In genomic region chr9:109797006-109797405, GRCh38 we compare ENCODE assay signal across 15 cellular contexts. TPM values are rescaled to one million over a fixed set of nuclear protein-coding genes. Genes with fewer than 3 reads are reported as not detected.
DNase-seq lines count a peak whose midpoint lies in the region; ATAC-seq and TF ChIP-seq lines count a peak whose summit lies in the region.
"Had no signal": no experiment of that assay in that cellular context is flagged by ENCODE, and none has a peak within 500 bp of the region (broad histone marks: within the 10 kb centered on the region; RNA-seq: fewer than 3 reads in every experiment).

No MANE protein-coding gene starts in this region.

- no peak for TF ChIP-seq POLR2A in IMR-90 (IDR thresholded peaks at IDR 0.05; ENCODE audit: low read depth, low read length)

- H2AK9ac ChIP-seq in IMR-90 (replicated peaks; ENCODE audit: low read depth, low read length, poor library complexity), result no peak overlapping the region

- H3K9me3 Mint-ChIP-seq in stimulated activated naive B cell treated with anti-CD40 and anti-IgM and Interleukin-4, amounts not matched to agents 10 μg/mL and 1 μg/mL and 100 μg/mL, for 72 hours, result no peaks in the 10 kb centered on the region
- H3K9me3 Mint-ChIP-seq in activated CD4-positive, alpha-beta memory T cell treated with anti-CD3 and anti-CD28 coated beads, Interleukin-2, amount 10 ng/mL, durations not matched to agents 7 days and 5 days, result no peaks in the 10 kb centered on the region
- H3K9me3 Mint-ChIP-seq: CD8-positive, alpha-beta memory T cell; GM23338 had no signal

- no peak overlapping the region for H3K56ac ChIP-seq in IMR-90 (ENCODE audit: extremely low read depth, insufficient read depth, low read length)

- dilution Hi-C loops in IMR-90 (cut with HindIII; ENCODE audit: low sequenced_read_pairs, unreplicated experiment), result no loop called here

- peak overlapping the region; percentile 63 for H3K14ac ChIP-seq in IMR-90 (replicated peaks; ENCODE audit: low read depth, low read length)

- no peak overlapping the region for H4K5ac ChIP-seq in IMR-90 (ENCODE audit: low read depth, low read length)

- H4K91ac ChIP-seq in IMR-90 (ENCODE audit: insufficient read depth, low read depth, low read length), result no peak overlapping the region

- no peak overlapping the region for H3K4me3 Mint-ChIP-seq in stimulated activated naive B cell treated with anti-CD40 and anti-IgM and Interleukin-4, amounts not matched to agents 10 μg/mL and 1 μg/mL and 100 μg/mL, for 72 hours
- no peak overlapping the region for H3K4me3 Mint-ChIP-seq in activated CD4-positive, alpha-beta memory T cell treated with anti-CD3 and anti-CD28 coated beads, Interleukin-2, amount 10 ng/mL, durations not matched to agents 7 days and 5 days
- H3K4me3 Mint-ChIP-seq: CD8-positive, alpha-beta memory T cell; GM23338 had no signal

- H3K9ac ChIP-seq in IMR-90 (ENCODE audit: low read depth, low read length), result no peak overlapping the region
- H3K9ac ChIP-seq: BLaER1 had no signal

- no peak overlapping the region for H3K18ac ChIP-seq in IMR-90 (ENCODE audit: low read depth, low read length)

- DNase-seq in left ventricle myocardium inferior (no peak), left ventricle myocardium superior (no peak), IMR-90 (no peak)
- DNase-seq in stimulated activated naive B cell treated with anti-CD40 and anti-IgM and Interleukin-4, amounts not matched to agents 10 μg/mL and 1 μg/mL and 100 μg/mL, for 72 hours, result no peak
- DNase-seq in activated CD4-positive, alpha-beta memory T cell treated with anti-CD3 and anti-CD28 coated beads, Interleukin-2, amount 10 ng/mL, durations not matched to agents 7 days and 5 days, result no peak
- no peak for DNase-seq in effector CD4-positive, alpha-beta T cell
- DNase-seq: 8988T; AML-193; Caco-2; CD8-positive, alpha-beta memory T cell; H7 had no signal

- H2AFZ ChIP-seq in IMR-90 (replicated peaks; ENCODE audit: low read length, poor library complexity), result no peak overlapping the region
- H2AFZ ChIP-seq: GM23338 had no signal

- H3K36me3 ChIP-seq in left ventricle myocardium inferior (no peaks in the 10 kb centered on the region), IMR-90 (ENCODE audit: control insufficient read depth, insufficient read depth, low read length) (no peaks in the 10 kb centered on the region)
- H3K36me3 ChIP-seq: BLaER1 had no signal

- H3K4me3 ChIP-seq in left ventricle myocardium inferior, result no peak overlapping the region
- no peak overlapping the region for H3K4me3 ChIP-seq in IMR-90 (ENCODE audit: insufficient read depth, low read depth, low read length)
- H3K4me3 ChIP-seq: BLaER1, GM23338 had no signal

- H3K27me3 ChIP-seq in left ventricle myocardium inferior (ENCODE audit: low read depth) (no peaks in the 10 kb centered on the region), IMR-90 (ENCODE audit: control insufficient read depth, insufficient read depth, low read length) (no peaks in the 10 kb centered on the region)
- H3K27me3 ChIP-seq: BLaER1 had no signal

- peak overlapping the region; percentile 7; the same call in 1 of the 2 replicates for H3K4ac ChIP-seq in IMR-90 (ENCODE audit: low read depth, low read length)

- no peaks in the 10 kb centered on the region for H3K36me3 Mint-ChIP-seq in stimulated activated naive B cell treated with anti-CD40 and anti-IgM and Interleukin-4, amounts not matched to agents 10 μg/mL and 1 μg/mL and 100 μg/mL, for 72 hours
- no peaks in the 10 kb centered on the region for H3K36me3 Mint-ChIP-seq in activated CD4-positive, alpha-beta memory T cell treated with anti-CD3 and anti-CD28 coated beads, Interleukin-2, amount 10 ng/mL, durations not matched to agents 7 days and 5 days (ENCODE audit: low read depth)
- H3K36me3 Mint-ChIP-seq: CD8-positive, alpha-beta memory T cell had no signal

- no peak overlapping the region for H2BK120ac ChIP-seq in IMR-90 (ENCODE audit: low read depth, low read length)

- 0 out of 2 replicates have a peak overlapping the region, but pooled peaks have one; percentile 13 for H2AK5ac ChIP-seq in IMR-90 (ENCODE audit: low read depth, low read length)

- H2BK15ac ChIP-seq in IMR-90 (ENCODE audit: low read depth, low read length), result no peak overlapping the region

- H2BK5ac ChIP-seq in IMR-90 (ENCODE audit: low read depth, low read length, poor library complexity, severe bottlenecking), result no peak overlapping the region

- intact Hi-C loops in left ventricle myocardium inferior (cut with micrococcal nuclease), result no loop called here
- intact Hi-C loops in left ventricle myocardium superior (cut with micrococcal nuclease), result no loop called here
- intact Hi-C loops in IMR-90 (cut with micrococcal nuclease), result no loop called here

- H3K79me1 ChIP-seq in IMR-90 (ENCODE audit: low read depth in 1 of 2, low read length in 2 of 2), result peaks cover 38 to 77% of the 10 kb centered on the region in 2 experiments

- H2BK20ac ChIP-seq in IMR-90 (ENCODE audit: low read depth, low read length), result no peak overlapping the region

- peaks cover 6 to 11% of the 10 kb centered on the region in 2 donors for H3K27me3 Mint-ChIP-seq in stimulated activated naive B cell treated with anti-CD40 and anti-IgM and Interleukin-4, amounts not matched to agents 10 μg/mL and 1 μg/mL and 100 μg/mL, for 72 hours
- H3K27me3 Mint-ChIP-seq in activated CD4-positive, alpha-beta memory T cell treated with anti-CD3 and anti-CD28 coated beads, Interleukin-2, amount 10 ng/mL, durations not matched to agents 7 days and 5 days, result peaks cover 11% of the 10 kb centered on the region

- peak overlapping the region; percentile 26 for H3K27ac Mint-ChIP-seq in stimulated activated naive B cell treated with anti-CD40 and anti-IgM and Interleukin-4, amounts not matched to agents 10 μg/mL and 1 μg/mL and 100 μg/mL, for 72 hours
- H3K27ac Mint-ChIP-seq in activated CD4-positive, alpha-beta memory T cell treated with anti-CD3 and anti-CD28 coated beads, Interleukin-2, amount 10 ng/mL, durations not matched to agents 7 days and 5 days, result no peak overlapping the region
- H3K27ac Mint-ChIP-seq: CD8-positive, alpha-beta memory T cell; GM23338 had no signal

- H3K4me1 Mint-ChIP-seq in stimulated activated naive B cell treated with anti-CD40 and anti-IgM and Interleukin-4, amounts not matched to agents 10 μg/mL and 1 μg/mL and 100 μg/mL, for 72 hours, result peaks cover 0 to 3% of the 10 kb centered on the region in 2 donors
- H3K4me1 Mint-ChIP-seq in activated CD4-positive, alpha-beta memory T cell treated with anti-CD3 and anti-CD28 coated beads, Interleukin-2, amount 10 ng/mL, durations not matched to agents 7 days and 5 days, result no peaks in the 10 kb centered on the region
- H3K4me1 Mint-ChIP-seq: CD8-positive, alpha-beta memory T cell; GM23338 had no signal

- TF ChIP-seq RAD21 in IMR-90 (IDR thresholded peaks at IDR 0.05; ENCODE audit: low read length), result no peak

- H3K4me2 ChIP-seq in IMR-90 (ENCODE audit: low read depth, low read length), result no peak overlapping the region
- H3K4me2 ChIP-seq: BLaER1, GM23338 had no signal

- no CpG with 5 or more reads among the region's 3 CpGs for WGBS in IMR-90 (ENCODE audit: extremely low coverage in 2 of 2, insufficient read length in 1 of 2), 2 experiments

- ATAC-seq in left ventricle myocardium superior (no peak), GM18868 (IDR thresholded peaks at IDR 0.05; ENCODE audit: unreplicated experiment) (peak; percentile 74), IMR-90 (ENCODE audit: low read depth) (no peak), GM19452 (IDR thresholded peaks at IDR 0.05; ENCODE audit: unreplicated experiment) (no peak)
- ATAC-seq in stimulated activated naive B cell treated with anti-CD40 and anti-IgM and Interleukin-4, amounts not matched to agents 10 μg/mL and 1 μg/mL and 100 μg/mL, for 72 hours (replicated peaks), result peak; percentile 72 to 74
- ATAC-seq: GM23338 had no signal

- H4K8ac ChIP-seq in IMR-90 (ENCODE audit: low read depth in 2 of 2, low read length in 2 of 2), result no peak overlapping the region

- H3K4me1 ChIP-seq in left ventricle myocardium inferior (peaks cover 85% of the 10 kb centered on the region), IMR-90 (ENCODE audit: control insufficient read depth, insufficient read depth, low read length) (peaks cover 24% of the 10 kb centered on the region)
- H3K4me1 ChIP-seq: BLaER1 had no signal

- peaks cover 19% of the 10 kb centered on the region; the same call in 1 of the 2 replicates for H4K20me1 ChIP-seq in IMR-90 (ENCODE audit: insufficient read depth, low read length)
- H4K20me1 ChIP-seq: BLaER1 had no signal

- POLR2A ChIA-PET in IMR-90 (lab: Charles Lee; ENCODE audit: unreplicated experiment), result no interaction called here
- POLR2A ChIA-PET in activated CD4-positive, alpha-beta memory T cell treated with anti-CD3 and anti-CD28 coated beads, Interleukin-2, amount 10 ng/mL, durations not matched to agents 7 days and 5 days (lab: Charles Lee), result no interaction called here

- no peaks in the 10 kb centered on the region for H3K9me3 ChIP-seq in left ventricle myocardium inferior (replicated peaks)
- no peaks in the 10 kb centered on the region for H3K9me3 ChIP-seq in IMR-90 (ENCODE audit: control insufficient read depth, insufficient read depth, low read length)
- H3K9me3 ChIP-seq: BLaER1, Caco-2 had no signal

- peaks cover 35% of the 10 kb centered on the region for H3K9me1 ChIP-seq in IMR-90 (ENCODE audit: insufficient read depth, low read length)

- peak overlapping the region; percentile 66 for H3K27ac ChIP-seq in left ventricle myocardium inferior (replicated peaks)
- no peak overlapping the region for H3K27ac ChIP-seq in IMR-90 (ENCODE audit: insufficient read depth, low read length)
- H3K27ac ChIP-seq: BLaER1 had no signal

- no peak overlapping the region for H3K23ac ChIP-seq in IMR-90 (ENCODE audit: low read depth, low read length)

- CTCF ChIA-PET in IMR-90 (lab: Yijun Ruan, JAX), result interaction anchor here (0.6 kb wide), 1 partner anchor 10 kb away, joined by 3 read pairs; no protein-coding TSS in a partner anchor
- CTCF ChIA-PET in activated CD4-positive, alpha-beta memory T cell treated with anti-CD3 and anti-CD28 coated beads, Interleukin-2, amount 10 ng/mL, durations not matched to agents 7 days and 5 days (lab: Charles Lee), result no interaction called here

- in situ Hi-C loops in IMR-90 (cut with MboI; ENCODE audit: low sequenced_read_pairs), result no loop called here

- TF ChIP-seq CTCF in left ventricle myocardium inferior (IDR thresholded peaks at IDR 0.05; ENCODE audit: borderline replicate concordance) (no peak), IMR-90 (conservative IDR thresholded peaks at IDR 0.05; ENCODE audit: low read depth, low read length) (no peak)

- BruUV-seq in IMR-90 (replicated peaks; lab: Mats Ljungman, UMichigan), result no TSS peak

TF ChIP-seq in IMR-90, 13 proteins besides CTCF, POLR2A, EP300 and RAD21 (continues in another document):
- TF ChIP-seq RFX5 (IDR thresholded peaks at IDR 0.05; ENCODE audit: low read depth, low read length) (no peak), MAZ (IDR thresholded peaks at IDR 0.05; ENCODE audit: borderline replicate concordance, low read depth, low read length) (no peak)

RNA-seq across cellular contexts. Expression of gene PALM2AKAP2, which starts 17.0 kb away (rescaled TPM):
- total RNA-seq in left ventricle myocardium inferior (90.2 TPM), left ventricle myocardium superior (76.1 TPM), IMR-90 (2012; rRNA removed) (14.2 and 20.6 TPM in 2 replicates)
- polyA plus RNA-seq in IMR-90 (2012; rRNA removed), result 3.2 and 3.3 TPM in 2 replicates
- polyA plus RNA-seq in IMR-90 (2012; cell fraction: cytosol; rRNA removed), result 0.88 and 1.4 TPM in 2 replicates
- polyA plus RNA-seq in IMR-90 (2012; cell fraction: nucleus; rRNA removed; ENCODE audit: low replicate concordance), result 0.29 and 2.1 TPM in 2 replicates
- not detected for total RNA-seq in activated CD4-positive, alpha-beta memory T cell treated with anti-CD3 and anti-CD28 coated beads, Interleukin-2, amount 10 ng/mL, durations not matched to agents 7 days and 5 days
- total RNA-seq: CD8-positive, alpha-beta memory T cell had no signal

Comparison
In these comparisons a context has a peak if more than half of its experiments do, and no peak if none do; other contexts are left out.
1. ATAC-seq: peak in GM18868 (single experiment) and stimulated activated naive B cell treated with anti-CD40 and anti-IgM and Interleukin-4, amounts not matched to agents 10 μg/mL and 1 μg/mL and 100 μg/mL, for 72 hours (2 of 2); none in left ventricle myocardium superior (single experiment), IMR-90 (single experiment) and GM19452 (single experiment).
2. RNA of gene PALM2AKAP2, which starts 17.0 kb away (total RNA-seq): 90.2 TPM in left ventricle myocardium inferior (single experiment), 76.1 TPM in left ventricle myocardium superior (single experiment) and 14.2 to 20.6 TPM in IMR-90; not detected in activated CD4-positive, alpha-beta memory T cell treated with anti-CD3 and anti-CD28 coated beads, Interleukin-2, amount 10 ng/mL, durations not matched to agents 7 days and 5 days; every median in the first group is over 10 times any median in the second.